8 cellular contexts compared by ENCODE assay signal in genomic region chr1:184085667-184086066, GRCh38. TPM values are rescaled to one million over a fixed set of nuclear protein-coding genes. Genes with fewer than 3 reads are reported as not detected.
"Had no signal": no experiment of that assay in that cellular context is flagged by ENCODE, and none has a peak within 500 bp of the region (broad histone marks: within the 10 kb centered on the region; RNA-seq: fewer than 3 reads in every experiment).

No MANE protein-coding gene starts in this region.

- DNase-seq: GM23248, GOT3, H7, HFFc6 had no signal

- H3K27ac ChIP-seq: GM23248, HL-60 had no signal

- H3K9ac ChIP-seq: GM23248 had no signal

- H3K9me3 ChIP-seq: HAP-1 had no signal

- H3K4me3 ChIP-seq: GM23248, HAP-1 had no signal

- H2AFZ ChIP-seq: GM23248 had no signal

- H3K36me3 ChIP-seq: HAP-1 had no signal

- ATAC-seq: HCT116 had no signal

RNA-seq across cellular contexts. Expression of gene COLGALT2, which starts 48.1 kb away (rescaled TPM):
- polyA plus RNA-seq: IgD-negative memory B cell had no signal
